Comparison of ENCODE assay signal across 8 cellular contexts in genomic region chr5:103119765-103120606, GRCh38. TPM values are rescaled to one million over a fixed set of nuclear protein-coding genes. Genes with fewer than 3 reads are reported as not detected.
A peak's percentile ranks its signal among the peaks of the same experiment; 100 is the strongest.
DNase-seq lines count a peak whose midpoint lies in the region; ATAC-seq, FAIRE-seq and TF ChIP-seq lines count a peak whose summit lies in the region.

Gene GIN1 (minus strand): TSS chr5:103120138. CDS start chr5:103108707, 11,431 bp downstream.
Gene PPIP5K2 (plus strand): TSS chr5:103120301. CDS start chr5:103129590, 9,289 bp downstream.

- H3K4me3 ChIP-seq in GM12865 (ENCODE audit: low read depth, low read length) (peak within 1 kb of the TSS; percentile 92), pancreas (peak within 1 kb of the TSS; percentile 50 to 76 (median 68)), tibial nerve (peak within 1 kb of the TSS; percentile 61 to 89 (median 70))

- H3K27me3 ChIP-seq in pancreas (no peaks in the 10 kb centered on the region), tibial nerve (no peaks in the 10 kb centered on the region)

- FAIRE-seq in pancreas (lab: Jason Lieb, UNC): peak; percentile 90

- H3K27me3 Mint-ChIP-seq in activated naive CD8-positive, alpha-beta T cell treated with anti-CD3 and anti-CD28 coated beads, Interleukin-2, amount 50 U/mL, for 24 hours: no peaks in the 10 kb centered on the region

- peak; percentile 23 to 52 for TF ChIP-seq POLR2A in tibial nerve (IDR thresholded peaks at IDR 0.05)

- TF ChIP-seq EP300 in tibial nerve (IDR thresholded peaks at IDR 0.05): peak; percentile 85 to 95

- no peaks in the 10 kb centered on the region for H3K9me3 Mint-ChIP-seq in activated naive CD8-positive, alpha-beta T cell treated with anti-CD3 and anti-CD28 coated beads, Interleukin-2, amount 50 U/mL, for 24 hours

- peak; percentile 99 for DNase-seq in GM12865 (ENCODE audit: low read depth)
- peak; percentile 91 to 97 (median 96) for DNase-seq in NCI-H1417 (lab: John Stamatoyannopoulos, UW)
- DNase-seq in SW 1271 (lab: John Stamatoyannopoulos, UW): peak; percentile 99 to 100
- DNase-seq in activated naive CD8-positive, alpha-beta T cell treated with anti-CD3 and anti-CD28 coated beads, Interleukin-2, amount 50 U/mL, for 24 hours: peak; percentile 95
- peak; percentile 96 for DNase-seq in Right ventricle myocardium superior
- peak; percentile 89 to 98 (median 94) for DNase-seq in pancreas
- DNase-seq in tibial nerve (ENCODE audit: low spot score in 2 of 2): peak; percentile 86 to 97

- TF ChIP-seq CTCF in GM12865 (IDR thresholded peaks at IDR 0.05; ENCODE audit: insufficient read depth, low read depth, low read length, missing control alignments) (no peak), pancreas (IDR thresholded peaks at IDR 0.05) (no peak), tibial nerve (IDR thresholded peaks at IDR 0.05) (peak in 3 of 5 experiments; percentile 13 to 39 (median 14))

- 0 to 1% methylated on average over 46 of the region's 46 CpGs for WGBS in pancreas, 2 donors
- WGBS in tibial nerve, 2 donors: 1% methylated on average over 46 of the region's 46 CpGs

- H3K27ac Mint-ChIP-seq in activated naive CD8-positive, alpha-beta T cell treated with anti-CD3 and anti-CD28 coated beads, Interleukin-2, amount 50 U/mL, for 24 hours: peak within 1 kb of the TSS; percentile 100

- peaks cover 36% of the 10 kb centered on the region for H3K4me1 Mint-ChIP-seq in activated naive CD8-positive, alpha-beta T cell treated with anti-CD3 and anti-CD28 coated beads, Interleukin-2, amount 50 U/mL, for 24 hours

- H3K36me3 Mint-ChIP-seq in activated naive CD8-positive, alpha-beta T cell treated with anti-CD3 and anti-CD28 coated beads, Interleukin-2, amount 50 U/mL, for 24 hours (ENCODE audit: low read depth): peaks cover 4% of the 10 kb centered on the region

- ATAC-seq in HG02759 (IDR thresholded peaks at IDR 0.05; ENCODE audit: unreplicated experiment): peak; percentile 93
- ATAC-seq in activated naive CD8-positive, alpha-beta T cell treated with anti-CD3 and anti-CD28 coated beads, Interleukin-2, amount 50 U/mL, for 24 hours: peak; percentile 96
- ATAC-seq in Right ventricle myocardium superior (ENCODE audit: poor library complexity): peak; percentile 98
- peak; percentile 95 to 98 (median 97) for ATAC-seq in pancreas

- H3K4me3 Mint-ChIP-seq in activated naive CD8-positive, alpha-beta T cell treated with anti-CD3 and anti-CD28 coated beads, Interleukin-2, amount 50 U/mL, for 24 hours: peak within 1 kb of the TSS; percentile 98

- H3K27ac ChIP-seq in pancreas (peak within 1 kb of the TSS; percentile 92 to 97 (median 94)), tibial nerve (peak within 1 kb of the TSS; percentile 90 to 92 (median 91))

- H3K4me1 ChIP-seq in pancreas (peaks cover 0 to 25% (median 24%) of the 10 kb centered on the region in 3 donors), tibial nerve (peaks cover 0 to 39% (median 7%) of the 10 kb centered on the region in 4 donors)

- no peaks in the 10 kb centered on the region for H3K9me3 ChIP-seq in pancreas
- H3K9me3 ChIP-seq in tibial nerve: no peaks in the 10 kb centered on the region

- intact Hi-C loops in Right ventricle myocardium superior (cut with DNase I) (loop anchor here (10.0 kb wide), 1 partner anchor 355 kb away; no protein-coding TSS in a partner anchor), pancreas (cut with DNase I) (no loop called here)

- no peaks in the 10 kb centered on the region for H3K36me3 ChIP-seq in pancreas
- H3K36me3 ChIP-seq in tibial nerve: no peaks in the 10 kb centered on the region

RNA-seq across cellular contexts. Expression of gene GIN1, which starts in this region (rescaled TPM):
- total RNA-seq in Right ventricle myocardium superior: 16.2 TPM
- total RNA-seq in pancreas: 1 to 10 TPM; 2.7 to 6.2 (median 4.2) TPM
- 1 to 10 TPM; 2.2 to 2.3 TPM for polyA plus RNA-seq in pancreas
- 1 to 10 TPM; 2.9 to 9.2 (median 7.1) TPM for total RNA-seq in tibial nerve

RNA-seq across cellular contexts. Expression of gene PPIP5K2, which starts in this region (rescaled TPM):
- total RNA-seq in Right ventricle myocardium superior (43.9 TPM), pancreas (10 to 100 TPM; 16.0 to 35.2 (median 23.7) TPM), tibial nerve (10 to 100 TPM; 36.6 to 62.1 (median 44.7) TPM)
- 10 to 100 TPM; 13.5 to 24.1 TPM for polyA plus RNA-seq in pancreas

Comparison
In these comparisons a context has a peak if more than half of its experiments do, and no peak if none do; other contexts are left out.
1. Peak in every context shown above with its lines: DNase-seq, ATAC-seq, H3K4me3 ChIP-seq and H3K27ac ChIP-seq.
2. CTCF ChIP-seq: peak in tibial nerve (3 of 5); none in GM12865 (single experiment) and pancreas (0 of 4).